Comparison of ENCODE assay signal across 1 cellular context in genomic region chr17:13587487-13588338, GRCh38.
TF ChIP-seq lines count a peak whose summit lies in the region.

No MANE protein-coding gene starts in this region.

TF ChIP-seq in HepG2, 621 proteins besides CTCF, POLR2A, EP300 and RAD21:
- TF ChIP-seq HNF1B (CRISPR knock-in tag; IDR thresholded peaks at IDR 0.05) = no peak
- TF ChIP-seq KLF16 (CRISPR knock-in tag; IDR thresholded peaks at IDR 0.05) = no peak
- TF ChIP-seq PRDM10 (CRISPR knock-in tag; IDR thresholded peaks at IDR 0.05; ENCODE audit: low read depth) = no peak
- TF ChIP-seq ZBTB40 (IDR thresholded peaks at IDR 0.05) = 0 out of 2 replicates have a peak, but pooled peaks have one; percentile 17
- TF ChIP-seq ZBTB40 (CRISPR knock-in tag; IDR thresholded peaks at IDR 0.05) = peak; percentile 95
- TF ChIP-seq RARG (CRISPR knock-in tag; IDR thresholded peaks at IDR 0.05; ENCODE audit: low read depth) = no peak
- TF ChIP-seq STAG1 (CRISPR knock-in tag; IDR thresholded peaks at IDR 0.05) = no peak
